ENCODE assay signal across 1 cellular context in the genomic region with DNA sequence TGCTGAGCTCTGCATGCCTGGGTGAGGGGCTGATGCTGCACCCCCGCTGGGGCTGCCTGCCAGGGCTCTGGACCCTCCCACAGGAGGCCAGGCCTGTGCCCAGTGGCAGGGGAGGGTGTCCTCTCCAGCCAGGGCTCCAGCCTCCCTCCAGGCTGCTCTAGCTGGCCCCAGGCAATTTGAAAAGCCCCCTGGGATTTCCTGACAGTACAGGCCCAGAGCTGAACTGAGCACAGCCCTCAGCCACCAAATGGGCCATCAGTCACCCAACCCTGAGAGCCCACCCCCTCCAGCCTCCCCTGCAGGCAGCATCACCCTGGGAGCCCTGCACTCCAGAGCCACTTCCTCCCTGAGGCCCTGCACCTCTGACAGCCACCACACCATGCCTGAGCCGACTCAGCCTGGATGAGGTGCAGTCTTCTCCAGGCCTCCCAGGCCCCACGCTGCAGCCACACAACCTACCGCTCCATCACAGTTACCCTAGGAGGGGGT.
TF ChIP-seq lines count a peak whose summit lies in the region.

No MANE protein-coding gene starts in this region.

TF ChIP-seq in H1, 55 proteins besides CTCF, POLR2A, EP300 and RAD21 (continued from another document):
- TF ChIP-seq, protein P1, sequence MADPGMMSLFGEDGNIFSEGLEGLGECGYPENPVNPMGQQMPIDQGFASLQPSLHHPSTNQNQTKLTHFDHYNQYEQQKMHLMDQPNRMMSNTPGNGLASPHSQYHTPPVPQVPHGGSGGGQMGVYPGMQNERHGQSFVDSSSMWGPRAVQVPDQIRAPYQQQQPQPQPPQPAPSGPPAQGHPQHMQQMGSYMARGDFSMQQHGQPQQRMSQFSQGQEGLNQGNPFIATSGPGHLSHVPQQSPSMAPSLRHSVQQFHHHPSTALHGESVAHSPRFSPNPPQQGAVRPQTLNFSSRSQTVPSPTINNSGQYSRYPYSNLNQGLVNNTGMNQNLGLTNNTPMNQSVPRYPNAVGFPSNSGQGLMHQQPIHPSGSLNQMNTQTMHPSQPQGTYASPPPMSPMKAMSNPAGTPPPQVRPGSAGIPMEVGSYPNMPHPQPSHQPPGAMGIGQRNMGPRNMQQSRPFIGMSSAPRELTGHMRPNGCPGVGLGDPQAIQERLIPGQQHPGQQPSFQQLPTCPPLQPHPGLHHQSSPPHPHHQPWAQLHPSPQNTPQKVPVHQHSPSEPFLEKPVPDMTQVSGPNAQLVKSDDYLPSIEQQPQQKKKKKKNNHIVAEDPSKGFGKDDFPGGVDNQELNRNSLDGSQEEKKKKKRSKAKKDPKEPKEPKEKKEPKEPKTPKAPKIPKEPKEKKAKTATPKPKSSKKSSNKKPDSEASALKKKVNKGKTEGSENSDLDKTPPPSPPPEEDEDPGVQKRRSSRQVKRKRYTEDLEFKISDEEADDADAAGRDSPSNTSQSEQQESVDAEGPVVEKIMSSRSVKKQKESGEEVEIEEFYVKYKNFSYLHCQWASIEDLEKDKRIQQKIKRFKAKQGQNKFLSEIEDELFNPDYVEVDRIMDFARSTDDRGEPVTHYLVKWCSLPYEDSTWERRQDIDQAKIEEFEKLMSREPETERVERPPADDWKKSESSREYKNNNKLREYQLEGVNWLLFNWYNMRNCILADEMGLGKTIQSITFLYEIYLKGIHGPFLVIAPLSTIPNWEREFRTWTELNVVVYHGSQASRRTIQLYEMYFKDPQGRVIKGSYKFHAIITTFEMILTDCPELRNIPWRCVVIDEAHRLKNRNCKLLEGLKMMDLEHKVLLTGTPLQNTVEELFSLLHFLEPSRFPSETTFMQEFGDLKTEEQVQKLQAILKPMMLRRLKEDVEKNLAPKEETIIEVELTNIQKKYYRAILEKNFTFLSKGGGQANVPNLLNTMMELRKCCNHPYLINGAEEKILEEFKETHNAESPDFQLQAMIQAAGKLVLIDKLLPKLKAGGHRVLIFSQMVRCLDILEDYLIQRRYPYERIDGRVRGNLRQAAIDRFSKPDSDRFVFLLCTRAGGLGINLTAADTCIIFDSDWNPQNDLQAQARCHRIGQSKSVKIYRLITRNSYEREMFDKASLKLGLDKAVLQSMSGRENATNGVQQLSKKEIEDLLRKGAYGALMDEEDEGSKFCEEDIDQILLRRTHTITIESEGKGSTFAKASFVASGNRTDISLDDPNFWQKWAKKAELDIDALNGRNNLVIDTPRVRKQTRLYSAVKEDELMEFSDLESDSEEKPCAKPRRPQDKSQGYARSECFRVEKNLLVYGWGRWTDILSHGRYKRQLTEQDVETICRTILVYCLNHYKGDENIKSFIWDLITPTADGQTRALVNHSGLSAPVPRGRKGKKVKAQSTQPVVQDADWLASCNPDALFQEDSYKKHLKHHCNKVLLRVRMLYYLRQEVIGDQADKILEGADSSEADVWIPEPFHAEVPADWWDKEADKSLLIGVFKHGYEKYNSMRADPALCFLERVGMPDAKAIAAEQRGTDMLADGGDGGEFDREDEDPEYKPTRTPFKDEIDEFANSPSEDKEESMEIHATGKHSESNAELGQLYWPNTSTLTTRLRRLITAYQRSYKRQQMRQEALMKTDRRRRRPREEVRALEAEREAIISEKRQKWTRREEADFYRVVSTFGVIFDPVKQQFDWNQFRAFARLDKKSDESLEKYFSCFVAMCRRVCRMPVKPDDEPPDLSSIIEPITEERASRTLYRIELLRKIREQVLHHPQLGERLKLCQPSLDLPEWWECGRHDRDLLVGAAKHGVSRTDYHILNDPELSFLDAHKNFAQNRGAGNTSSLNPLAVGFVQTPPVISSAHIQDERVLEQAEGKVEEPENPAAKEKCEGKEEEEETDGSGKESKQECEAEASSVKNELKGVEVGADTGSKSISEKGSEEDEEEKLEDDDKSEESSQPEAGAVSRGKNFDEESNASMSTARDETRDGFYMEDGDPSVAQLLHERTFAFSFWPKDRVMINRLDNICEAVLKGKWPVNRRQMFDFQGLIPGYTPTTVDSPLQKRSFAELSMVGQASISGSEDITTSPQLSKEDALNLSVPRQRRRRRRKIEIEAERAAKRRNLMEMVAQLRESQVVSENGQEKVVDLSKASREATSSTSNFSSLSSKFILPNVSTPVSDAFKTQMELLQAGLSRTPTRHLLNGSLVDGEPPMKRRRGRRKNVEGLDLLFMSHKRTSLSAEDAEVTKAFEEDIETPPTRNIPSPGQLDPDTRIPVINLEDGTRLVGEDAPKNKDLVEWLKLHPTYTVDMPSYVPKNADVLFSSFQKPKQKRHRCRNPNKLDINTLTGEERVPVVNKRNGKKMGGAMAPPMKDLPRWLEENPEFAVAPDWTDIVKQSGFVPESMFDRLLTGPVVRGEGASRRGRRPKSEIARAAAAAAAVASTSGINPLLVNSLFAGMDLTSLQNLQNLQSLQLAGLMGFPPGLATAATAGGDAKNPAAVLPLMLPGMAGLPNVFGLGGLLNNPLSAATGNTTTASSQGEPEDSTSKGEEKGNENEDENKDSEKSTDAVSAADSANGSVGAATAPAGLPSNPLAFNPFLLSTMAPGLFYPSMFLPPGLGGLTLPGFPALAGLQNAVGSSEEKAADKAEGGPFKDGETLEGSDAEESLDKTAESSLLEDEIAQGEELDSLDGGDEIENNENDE (IDR thresholded peaks at IDR 0.05; ENCODE audit: insufficient replicate concordance, low read length) = no peak
- TF ChIP-seq SP2 (IDR thresholded peaks at IDR 0.05; ENCODE audit: low read length) (no peak), ASH2L (IDR thresholded peaks at IDR 0.05; ENCODE audit: low read length) (no peak), YY1 (IDR thresholded peaks at IDR 0.05; ENCODE audit: low read depth, low read length) (no peak), CREB1 (IDR thresholded peaks at IDR 0.05) (no peak), RBBP5 (IDR thresholded peaks at IDR 0.05; ENCODE audit: borderline replicate concordance, low read depth, low read length) (no peak), SAP30 (IDR thresholded peaks at IDR 0.05; ENCODE audit: insufficient read depth, insufficient replicate concordance, low read length) (no peak), SUZ12 (IDR thresholded peaks at IDR 0.05; ENCODE audit: low read length) (no peak), TAF7 (optimal IDR thresholded peaks at IDR 0.05; ENCODE audit: borderline replicate concordance, low read depth, low read length) (no peak), ZNF274 (IDR thresholded peaks at IDR 0.05; ENCODE audit: borderline replicate concordance, extremely low read depth, low read length) (no peak), GABPA (IDR thresholded peaks at IDR 0.05; ENCODE audit: borderline replicate concordance, insufficient read depth, low read length) (no peak), CBX5 (IDR thresholded peaks at IDR 0.05; ENCODE audit: low read depth, low read length) (no peak)
- TF ChIP-seq, protein P2, sequence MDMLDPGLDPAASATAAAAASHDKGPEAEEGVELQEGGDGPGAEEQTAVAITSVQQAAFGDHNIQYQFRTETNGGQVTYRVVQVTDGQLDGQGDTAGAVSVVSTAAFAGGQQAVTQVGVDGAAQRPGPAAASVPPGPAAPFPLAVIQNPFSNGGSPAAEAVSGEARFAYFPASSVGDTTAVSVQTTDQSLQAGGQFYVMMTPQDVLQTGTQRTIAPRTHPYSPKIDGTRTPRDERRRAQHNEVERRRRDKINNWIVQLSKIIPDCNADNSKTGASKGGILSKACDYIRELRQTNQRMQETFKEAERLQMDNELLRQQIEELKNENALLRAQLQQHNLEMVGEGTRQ (IDR thresholded peaks at IDR 0.05; ENCODE audit: low read length) = no peak
- TF ChIP-seq, protein P3, sequence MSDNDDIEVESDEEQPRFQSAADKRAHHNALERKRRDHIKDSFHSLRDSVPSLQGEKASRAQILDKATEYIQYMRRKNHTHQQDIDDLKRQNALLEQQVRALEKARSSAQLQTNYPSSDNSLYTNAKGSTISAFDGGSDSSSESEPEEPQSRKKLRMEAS (IDR thresholded peaks at IDR 0.05) = no peak
TF ChIP-seq in H1: peak in this region for 0.
